In the genomic region with DNA sequence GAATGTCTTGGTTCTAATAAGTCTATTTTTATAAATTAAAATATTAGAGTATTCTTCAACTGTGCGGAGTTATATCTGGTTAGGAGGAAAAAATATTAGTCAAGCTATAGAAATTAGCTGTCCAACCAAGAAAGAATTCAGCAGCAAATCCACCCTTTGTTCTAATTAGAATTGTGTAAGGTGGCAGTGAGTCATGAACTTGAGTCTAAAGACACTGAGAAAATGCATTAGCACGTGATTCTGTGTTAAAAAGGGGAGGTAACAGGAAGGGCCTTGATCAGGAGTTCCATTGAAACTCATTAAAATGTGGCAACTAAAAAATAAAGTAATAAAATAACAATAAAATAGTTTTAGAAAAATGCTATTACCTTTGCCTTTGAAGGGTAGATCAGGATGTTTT, we compare ENCODE assay signal across 19 cellular contexts.
DNase-seq lines count a peak whose midpoint lies in the region; ATAC-seq and TF ChIP-seq lines count a peak whose summit lies in the region.
"Had no signal": no experiment of that assay in that cellular context is flagged by ENCODE, and none has a peak within 500 bp of the region (broad histone marks: within the 10 kb centered on the region; RNA-seq: fewer than 3 reads in every experiment).

No MANE protein-coding gene starts in this region.

- POLR2A ChIA-PET in RWPE1 (lab: Yijun Ruan, JAX; ENCODE audit: low non-redundant PET): no interaction called here

- H3K4me3 ChIP-seq in coronary artery: no peak overlapping the region
- H3K4me3 ChIP-seq: A549, GM23248 had no signal

- DNase-seq in DMS53 (lab: John Stamatoyannopoulos, UW) (peak; percentile 4), DMS53 treated with DMSO at 0.1 percent for 48 hours (lab: John Stamatoyannopoulos, UW; ENCODE audit: unreplicated experiment) (no peak), HPDE6-E6E7 (ENCODE audit: extremely low spot score) (peak; percentile 23), RWPE1 (ENCODE audit: low spot score) (peak; percentile 20), renal cortical epithelial cell (ENCODE audit: low read depth) (peak; percentile 51), coronary artery (ENCODE audit: low spot score) (no peak), HT-29 (ENCODE audit: low spot score) (no peak)
- DNase-seq: C1 segment of cervical spinal cord; Caco-2; CD4-positive, CD25-positive, alpha-beta regulatory T cell; CD8-positive, alpha-beta T cell; DMS 273 treated with DMSO at 0.1 percent for 48 hours; DND-41; GM23248; H7; HCEC 1CT had no signal

- H3K27ac ChIP-seq in RWPE1: no peak overlapping the region
- H3K27ac ChIP-seq in coronary artery: no peak overlapping the region
- H3K27ac ChIP-seq: 22Rv1, A549, GM23248 had no signal

- ATAC-seq in GM21423 (IDR thresholded peaks at IDR 0.05; ENCODE audit: unreplicated experiment): no peak
- ATAC-seq: A549; CD8-positive, alpha-beta T cell had no signal

- no peak for TF ChIP-seq CTCF in RWPE1 (conservative IDR thresholded peaks at IDR 0.05; ENCODE audit: low read depth)
- no peak for TF ChIP-seq CTCF in coronary artery (IDR thresholded peaks at IDR 0.05)

- CTCF ChIA-PET in RWPE1 (lab: Yijun Ruan, JAX): no interaction called here

Comparison
In these comparisons a context has a peak if more than half of its experiments do, and no peak if none do; other contexts are left out.
1. DNase-seq: peak in DMS53 (single experiment), HPDE6-E6E7 (single experiment), RWPE1 (single experiment) and renal cortical epithelial cell (single experiment); none in DMS53 treated with DMSO at 0.1 percent for 48 hours (single experiment), coronary artery (single experiment) and HT-29 (single experiment).